ENCODE assay signal across 1 cellular context in the genomic region with DNA sequence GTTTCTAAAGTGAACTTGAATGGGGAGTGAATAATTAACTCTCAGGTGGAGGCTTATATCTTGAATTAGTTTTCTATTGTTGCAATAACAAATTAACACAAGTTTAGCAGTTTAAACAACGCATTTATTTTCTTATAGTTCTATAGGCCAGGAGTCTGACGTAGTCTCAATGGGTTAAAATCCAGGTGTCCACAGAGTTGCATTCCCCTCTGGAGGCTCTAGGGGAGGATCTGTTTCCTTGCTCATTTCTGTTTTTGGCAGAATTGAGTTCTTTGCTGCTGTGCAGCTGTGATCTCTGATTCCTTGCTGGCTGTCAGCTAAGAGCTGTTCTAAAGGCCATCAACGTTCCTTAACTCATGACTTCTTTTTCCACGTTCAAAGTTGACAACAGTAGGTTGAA.
TF ChIP-seq lines count a peak whose summit lies in the region.

No MANE protein-coding gene starts in this region.

TF ChIP-seq in HCT116, 20 proteins besides CTCF, POLR2A, EP300 and RAD21 (continued from another document):
- no peak for TF ChIP-seq EGR1 (IDR thresholded peaks at IDR 0.05; ENCODE audit: low read depth)
- TF ChIP-seq, protein P1, sequence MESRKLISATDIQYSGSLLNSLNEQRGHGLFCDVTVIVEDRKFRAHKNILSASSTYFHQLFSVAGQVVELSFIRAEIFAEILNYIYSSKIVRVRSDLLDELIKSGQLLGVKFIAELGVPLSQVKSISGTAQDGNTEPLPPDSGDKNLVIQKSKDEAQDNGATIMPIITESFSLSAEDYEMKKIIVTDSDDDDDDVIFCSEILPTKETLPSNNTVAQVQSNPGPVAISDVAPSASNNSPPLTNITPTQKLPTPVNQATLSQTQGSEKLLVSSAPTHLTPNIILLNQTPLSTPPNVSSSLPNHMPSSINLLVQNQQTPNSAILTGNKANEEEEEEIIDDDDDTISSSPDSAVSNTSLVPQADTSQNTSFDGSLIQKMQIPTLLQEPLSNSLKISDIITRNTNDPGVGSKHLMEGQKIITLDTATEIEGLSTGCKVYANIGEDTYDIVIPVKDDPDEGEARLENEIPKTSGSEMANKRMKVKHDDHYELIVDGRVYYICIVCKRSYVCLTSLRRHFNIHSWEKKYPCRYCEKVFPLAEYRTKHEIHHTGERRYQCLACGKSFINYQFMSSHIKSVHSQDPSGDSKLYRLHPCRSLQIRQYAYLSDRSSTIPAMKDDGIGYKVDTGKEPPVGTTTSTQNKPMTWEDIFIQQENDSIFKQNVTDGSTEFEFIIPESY (IDR thresholded peaks at IDR 0.05; ENCODE audit: extremely low read depth, insufficient replicate concordance, low read length) = no peak
- no peak for TF ChIP-seq CBX3 (IDR thresholded peaks at IDR 0.05; ENCODE audit: low read depth)
- TF ChIP-seq SP1 (IDR thresholded peaks at IDR 0.05; ENCODE audit: low read depth) = no peak
- TF ChIP-seq, protein P2, sequence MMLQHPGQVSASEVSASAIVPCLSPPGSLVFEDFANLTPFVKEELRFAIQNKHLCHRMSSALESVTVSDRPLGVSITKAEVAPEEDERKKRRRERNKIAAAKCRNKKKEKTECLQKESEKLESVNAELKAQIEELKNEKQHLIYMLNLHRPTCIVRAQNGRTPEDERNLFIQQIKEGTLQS (IDR thresholded peaks at IDR 0.05) = no peak
- TF ChIP-seq YY1 (IDR thresholded peaks at IDR 0.05; ENCODE audit: extremely low read depth, insufficient replicate concordance, low read depth, low read length) = no peak
- no peak for TF ChIP-seq ELF1 (IDR thresholded peaks at IDR 0.05; ENCODE audit: borderline replicate concordance, low read depth)
- TF ChIP-seq, protein P3, sequence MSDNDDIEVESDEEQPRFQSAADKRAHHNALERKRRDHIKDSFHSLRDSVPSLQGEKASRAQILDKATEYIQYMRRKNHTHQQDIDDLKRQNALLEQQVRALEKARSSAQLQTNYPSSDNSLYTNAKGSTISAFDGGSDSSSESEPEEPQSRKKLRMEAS (IDR thresholded peaks at IDR 0.05) = no peak
- TF ChIP-seq TCF7L2 (IDR thresholded peaks at IDR 0.05; ENCODE audit: borderline replicate concordance, extremely low read depth, insufficient read depth, insufficient read length) = no peak
